In the genomic region with DNA sequence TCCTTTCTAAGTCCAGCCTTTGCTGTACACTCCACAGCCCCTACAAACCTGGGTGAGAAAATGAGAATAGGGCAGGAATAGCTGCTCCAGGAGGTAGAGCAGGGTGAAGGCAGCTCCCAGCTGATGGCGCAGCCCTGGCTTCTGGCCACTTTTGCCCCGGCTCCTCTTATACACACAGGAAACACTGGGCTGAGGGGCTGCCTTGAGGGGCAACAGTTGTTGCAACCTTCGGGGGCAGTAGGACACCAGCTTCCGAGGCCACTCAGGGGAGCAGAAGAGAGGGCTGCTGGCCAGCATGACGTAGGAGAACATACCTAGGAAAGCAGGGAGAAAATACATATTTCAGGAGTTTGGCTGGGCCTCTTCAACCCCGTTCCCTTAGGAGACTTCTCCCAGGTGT, we compare ENCODE assay signal across 8 cellular contexts. TPM values are rescaled to one million over a fixed set of nuclear protein-coding genes. Genes with fewer than 3 reads are reported as not detected.
"Had no signal": no experiment of that assay in that cellular context is flagged by ENCODE, and none has a peak within 500 bp of the region (broad histone marks: within the 10 kb centered on the region; RNA-seq: fewer than 3 reads in every experiment).

No MANE protein-coding gene starts in this region.

- ATAC-seq: K562 had no signal

- DNase-seq: IMR-90, KBM-7, KG1 had no signal

- H3K27me3 Mint-ChIP-seq: IgD-negative memory B cell had no signal

- H3K4me3 Mint-ChIP-seq: IgD-negative memory B cell had no signal

- H3K27ac Mint-ChIP-seq: IgD-negative memory B cell had no signal

- H3K4me3 ChIP-seq: K562 had no signal

- H3K27ac ChIP-seq: HL-60 had no signal

- FAIRE-seq: HTR-8/SVneo, K562 had no signal

- H3K9me3 Mint-ChIP-seq: IgD-negative memory B cell had no signal

RNA-seq across cellular contexts. Expression of a gene that starts 31.0 kb away (rescaled TPM):
- total RNA-seq: HT1080 had no signal
